In the genomic region with DNA sequence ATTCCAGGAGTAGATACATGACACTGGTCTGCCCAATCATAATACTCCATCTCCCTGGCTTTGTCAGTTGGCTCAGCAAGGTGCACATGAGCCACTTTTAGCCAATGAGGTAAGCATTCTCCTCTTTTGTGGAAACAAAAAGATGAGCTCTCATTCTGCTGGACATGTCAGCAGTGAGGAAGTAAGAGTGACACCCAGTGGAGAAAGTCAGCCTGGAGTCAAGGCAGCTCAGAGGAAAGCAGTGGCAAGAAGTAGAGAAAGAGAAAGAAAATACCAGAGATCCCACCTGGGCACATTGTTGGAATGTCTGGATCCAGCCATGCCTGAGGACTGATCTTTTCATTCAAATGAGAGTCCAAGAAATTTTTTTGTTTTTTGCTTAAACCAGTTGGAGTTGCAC, we compare ENCODE assay signal across 10 cellular contexts.
DNase-seq lines count a peak whose midpoint lies in the region; FAIRE-seq and TF ChIP-seq lines count a peak whose summit lies in the region.
"Had no signal": no experiment of that assay in that cellular context is flagged by ENCODE, and none has a peak within 500 bp of the region (broad histone marks: within the 10 kb centered on the region; RNA-seq: fewer than 3 reads in every experiment).

No MANE protein-coding gene starts in this region.

- H3K36me3 ChIP-seq in spleen, result no peaks in the 10 kb centered on the region
- no peaks in the 10 kb centered on the region for H3K36me3 ChIP-seq in tibial nerve

- H3K27ac Mint-ChIP-seq in activated naive CD4-positive, alpha-beta T cell treated with anti-CD3 and anti-CD28 coated beads, Interleukin-2, amount 10 ng/mL, durations not matched to agents 7 days and 5 days, result no peak overlapping the region

- no peaks in the 10 kb centered on the region for H3K9me3 ChIP-seq in spleen
- no peaks in the 10 kb centered on the region for H3K9me3 ChIP-seq in tibial nerve

- FAIRE-seq in H54 (lab: Jason Lieb, UNC), result no peak

- H3K4me1 ChIP-seq in spleen (no peaks in the 10 kb centered on the region), tibial nerve (no peaks in the 10 kb centered on the region)

- H3K27ac ChIP-seq in spleen, result no peak overlapping the region
- H3K27ac ChIP-seq in tibial nerve, result no peak overlapping the region

- peak; percentile 37 for DNase-seq in activated naive CD4-positive, alpha-beta T cell treated with anti-CD3 and anti-CD28 coated beads, Interleukin-2, amount 10 ng/mL, durations not matched to agents 7 days and 5 days
- no peak for DNase-seq in activated naive CD4-positive, alpha-beta T cell treated with Interleukin-2 at 50 U/mL for 16 hours
- DNase-seq in NCI-H2029 treated with DMSO at 0.1 percent for 48 hours (lab: John Stamatoyannopoulos, UW), result peak; percentile 34
- DNase-seq in cerebellum (ENCODE audit: low spot score), result peak; percentile 14
- DNase-seq in spleen, result no peak
- no peak for DNase-seq in tibial nerve (ENCODE audit: low spot score in 2 of 2)
- DNase-seq in H54 (ENCODE audit: insufficient read length, low spot score), result no peak
- DNase-seq in middle frontal gyrus (ENCODE audit: extremely low spot score, low spot score), result no peak
- DNase-seq: activated T-cell treated with anti-CD3 and anti-CD28 coated beads for 4 hours; CD8-positive, alpha-beta memory T cell had no signal

- no peaks in the 10 kb centered on the region for H3K9me3 Mint-ChIP-seq in activated naive CD4-positive, alpha-beta T cell treated with anti-CD3 and anti-CD28 coated beads, Interleukin-2, amount 10 ng/mL, durations not matched to agents 7 days and 5 days
- H3K9me3 Mint-ChIP-seq: CD8-positive, alpha-beta memory T cell had no signal

- H3K4me3 ChIP-seq in spleen (no peak overlapping the region), tibial nerve (no peak overlapping the region)

- intact Hi-C loops in spleen (cut with DNase I; ENCODE audit: low total_unique reads), result no loop called here

- H3K4me1 Mint-ChIP-seq in activated naive CD4-positive, alpha-beta T cell treated with anti-CD3 and anti-CD28 coated beads, Interleukin-2, amount 10 ng/mL, durations not matched to agents 7 days and 5 days, result peaks cover 4% of the 10 kb centered on the region

- H3K27me3 ChIP-seq in spleen (replicated peaks in 1 of 7) (peaks cover 0 to 11% (median 0%) of the 10 kb centered on the region in 7 donors), tibial nerve (no peaks in the 10 kb centered on the region)

- CTCF ChIA-PET in activated naive CD4-positive, alpha-beta T cell treated with anti-CD3 and anti-CD28 coated beads, Interleukin-2, amount 10 ng/mL, durations not matched to agents 7 days and 5 days (lab: Charles Lee), result interaction anchor here (0.5 to 2.1 kb wide), 12 partner anchors 10 to 723 kb away, joined by 3 to 31 read pairs (median 7); no protein-coding TSS in a partner anchor

- TF ChIP-seq POLR2A in spleen (IDR thresholded peaks at IDR 0.05) (no peak), tibial nerve (IDR thresholded peaks at IDR 0.05) (no peak), H54 (IDR thresholded peaks at IDR 0.05; ENCODE audit: low read depth, low read length) (no peak)

- TF ChIP-seq EP300 in tibial nerve (IDR thresholded peaks at IDR 0.05), result no peak

- TF ChIP-seq CTCF in spleen (IDR thresholded peaks at IDR 0.05 in 8 of 11, conservative IDR thresholded peaks at IDR 0.05 in 3 of 11) (peak in 6 of 11 experiments; percentile 12 to 44 (median 24)), tibial nerve (IDR thresholded peaks at IDR 0.05) (no peak)

- H3K4me3 Mint-ChIP-seq in activated naive CD4-positive, alpha-beta T cell treated with anti-CD3 and anti-CD28 coated beads, Interleukin-2, amount 10 ng/mL, durations not matched to agents 7 days and 5 days, result no peak overlapping the region
- H3K4me3 Mint-ChIP-seq: CD8-positive, alpha-beta memory T cell had no signal

- peaks cover 40% of the 10 kb centered on the region for H3K27me3 Mint-ChIP-seq in activated naive CD4-positive, alpha-beta T cell treated with anti-CD3 and anti-CD28 coated beads, Interleukin-2, amount 10 ng/mL, durations not matched to agents 7 days and 5 days
- H3K27me3 Mint-ChIP-seq: CD8-positive, alpha-beta memory T cell had no signal

- H3K36me3 Mint-ChIP-seq in activated naive CD4-positive, alpha-beta T cell treated with anti-CD3 and anti-CD28 coated beads, Interleukin-2, amount 10 ng/mL, durations not matched to agents 7 days and 5 days, result no peaks in the 10 kb centered on the region
- H3K36me3 Mint-ChIP-seq: CD8-positive, alpha-beta memory T cell had no signal

Comparison
In these comparisons a context has a peak if more than half of its experiments do, and no peak if none do; other contexts are left out.
1. DNase-seq: peak in activated naive CD4-positive, alpha-beta T cell treated with anti-CD3 and anti-CD28 coated beads, Interleukin-2, amount 10 ng/mL, durations not matched to agents 7 days and 5 days (single experiment), NCI-H2029 treated with DMSO at 0.1 percent for 48 hours (single experiment) and cerebellum (single experiment); none in activated naive CD4-positive, alpha-beta T cell treated with Interleukin-2 at 50 U/mL for 16 hours (single experiment), spleen (single experiment), tibial nerve (0 of 2), H54 (single experiment) and middle frontal gyrus (single experiment).
2. CTCF ChIP-seq: peak in spleen (6 of 11); none in tibial nerve (0 of 5).